ENCODE assay signal across 9 cellular contexts in genomic region chrX:129779747-129780146, GRCh38. TPM values are rescaled to one million over a fixed set of nuclear protein-coding genes. Genes with fewer than 3 reads are reported as not detected.
DNase-seq lines count a peak whose midpoint lies in the region; ATAC-seq and TF ChIP-seq lines count a peak whose summit lies in the region.
"Had no signal": no experiment of that assay in that cellular context is flagged by ENCODE, and none has a peak within 500 bp of the region (broad histone marks: within the 10 kb centered on the region; RNA-seq: fewer than 3 reads in every experiment).

Gene SASH3, plus strand, starts transcription at chrX:129779949. Its CDS starts 149 bp downstream, at chrX:129780098.

- H3K27me3 ChIP-seq in gastroesophageal sphincter: no peaks in the 10 kb centered on the region
- peaks cover 0 to 58% (median 8%) of the 10 kb centered on the region in 45 donors for H3K27me3 ChIP-seq in dorsolateral prefrontal cortex

- H3K4me1 ChIP-seq in gastroesophageal sphincter: no peaks in the 10 kb centered on the region

- TF ChIP-seq CTCF in gastroesophageal sphincter (IDR thresholded peaks at IDR 0.05) (no peak), dorsolateral prefrontal cortex (IDR thresholded peaks at IDR 0.05 in 54 of 56, conservative IDR thresholded peaks at IDR 0.05 in 2 of 56; ENCODE audit: low read depth in 1 of 56, partially characterized antibody in 56 of 56) (no peak)

- H3K4me3 ChIP-seq in gastroesophageal sphincter: peak within 1 kb of the TSS in 1 of 2 donors; percentile 27
- H3K4me3 ChIP-seq in dorsolateral prefrontal cortex: peak within 1 kb of the TSS in 25 of 59 donors; percentile 6 to 41 (median 25)

- 80 to 100% methylated on average over 1 of the region's 13 CpGs for WGBS in gastroesophageal sphincter (ENCODE audit: low coverage in 1 of 2), 2 donors

- H3K27ac ChIP-seq in gastroesophageal sphincter: no peak within 1 kb of the TSS
- peak within 1 kb of the TSS in 6 of 59 donors; percentile 3 to 35 (median 28) for H3K27ac ChIP-seq in dorsolateral prefrontal cortex
- H3K27ac ChIP-seq: KMS-11 had no signal

- no peaks in the 10 kb centered on the region for H3K36me3 ChIP-seq in gastroesophageal sphincter

- peak; percentile 27 for ATAC-seq in GM18867 (IDR thresholded peaks at IDR 0.05; ENCODE audit: unreplicated experiment)
- ATAC-seq in HG03135 (IDR thresholded peaks at IDR 0.05; ENCODE audit: unreplicated experiment): peak; percentile 25
- peak; percentile 28 for ATAC-seq in gastroesophageal sphincter

- peak; percentile 31 for DNase-seq in activated CD4-positive, alpha-beta T cell treated with anti-CD3 and anti-CD28 coated beads for 1 hour
- peak; percentile 38 for DNase-seq in stimulated activated naive CD4-positive, alpha-beta T cell treated with Interleukin-2 at 50 U/mL for 16 hours (lab: John Stamatoyannopoulos, UW)
- DNase-seq in inferior parietal cortex (ENCODE audit: extremely low spot score) (no peak), dorsolateral prefrontal cortex (no peak), superior temporal gyrus (ENCODE audit: extremely low spot score) (no peak)

- peak in 1 of 2 donors; percentile 13 for TF ChIP-seq POLR2A in gastroesophageal sphincter (IDR thresholded peaks at IDR 0.05)

- no peak for TF ChIP-seq EP300 in gastroesophageal sphincter (IDR thresholded peaks at IDR 0.05)

- no peaks in the 10 kb centered on the region for H3K9me3 ChIP-seq in gastroesophageal sphincter

- intact Hi-C loops in dorsolateral prefrontal cortex (cut with DNase I): no loop called here

RNA-seq across cellular contexts. Expression of gene SASH3, which starts in this region (rescaled TPM):
- total RNA-seq in gastroesophageal sphincter (1 to 10 TPM; 1.9 to 8.2 (median 5.3) TPM), dorsolateral prefrontal cortex (10 to 100 TPM in 9 of 120 experiments, 1 to 10 TPM in 109, under 1 TPM in 2; 0.50 to 20.0 (median 4.8) TPM)

Comparison
In these comparisons a context has a peak if more than half of its experiments do, and no peak if none do; other contexts are left out.
1. DNase-seq: peak in activated CD4-positive, alpha-beta T cell treated with anti-CD3 and anti-CD28 coated beads for 1 hour (single experiment) and stimulated activated naive CD4-positive, alpha-beta T cell treated with Interleukin-2 at 50 U/mL for 16 hours (single experiment); none in inferior parietal cortex (single experiment), dorsolateral prefrontal cortex (0 of 10) and superior temporal gyrus (single experiment).
2. Peak in every context shown above with its lines, with median percentiles within 50 percentile points of each other: ATAC-seq.